1 cellular context compared by ENCODE assay signal in genomic region chr11:36509694-36510566, GRCh38.
A peak's percentile ranks its signal among the peaks of the same experiment; 100 is the strongest.
TF ChIP-seq lines count a peak whose summit lies in the region.

Gene TRAF6, minus strand, starts transcription at chr11:36510272. Its CDS starts 8,757 bp downstream, at chr11:36501515.

TF ChIP-seq in HepG2, 621 proteins besides CTCF, POLR2A, EP300 and RAD21 (continued from another document and continues in another):
- TF ChIP-seq ZNF775 (CRISPR knock-in tag; IDR thresholded peaks at IDR 0.05; ENCODE audit: borderline replicate concordance) (no peak), TRAFD1 (CRISPR knock-in tag; IDR thresholded peaks at IDR 0.05; ENCODE audit: borderline replicate concordance) (no peak), SNAPC5 (CRISPR knock-in tag; IDR thresholded peaks at IDR 0.05; ENCODE audit: borderline replicate concordance) (no peak; the same call in 1 of the 2 replicates), PRDM15 (CRISPR knock-in tag; IDR thresholded peaks at IDR 0.05) (0 out of 2 replicates have a peak, but pooled peaks have one; percentile 26), TARDBP (CRISPR knock-in tag; IDR thresholded peaks at IDR 0.05) (peak; percentile 60), HNRNPK (IDR thresholded peaks at IDR 0.05; ENCODE audit: low read depth, low read length, poor library complexity, severe bottlenecking) (no peak), ZNF280B (CRISPR knock-in tag; IDR thresholded peaks at IDR 0.05; ENCODE audit: borderline replicate concordance) (peak; percentile 57; the same call in 1 of the 2 replicates), IKZF5 (CRISPR knock-in tag; IDR thresholded peaks at IDR 0.05) (peak; percentile 78; the same call in 1 of the 2 replicates), MBNL3 (CRISPR knock-in tag; conservative IDR thresholded peaks at IDR 0.05) (no peak), ATRX (CRISPR knock-in tag; IDR thresholded peaks at IDR 0.05; ENCODE audit: borderline replicate concordance) (no peak), FOXO1 (CRISPR knock-in tag; IDR thresholded peaks at IDR 0.05) (peak; percentile 81), SNAI1 (CRISPR knock-in tag; IDR thresholded peaks at IDR 0.05; ENCODE audit: borderline replicate concordance) (peak; percentile 67; the same call in 1 of the 2 replicates), GMEB1 (CRISPR knock-in tag; IDR thresholded peaks at IDR 0.05; ENCODE audit: borderline replicate concordance) (peak; percentile 86; the same call in 1 of the 2 replicates), NR2F1 (CRISPR knock-in tag; IDR thresholded peaks at IDR 0.05) (peak; percentile 8 to 17; a peak in 1 of 4 replicates), RXRB (CRISPR knock-in tag; IDR thresholded peaks at IDR 0.05; ENCODE audit: borderline replicate concordance) (peak; percentile 37; the same call in 1 of the 2 replicates), MED13 (CRISPR knock-in tag; IDR thresholded peaks at IDR 0.05) (peak; percentile 70), RBFOX2 (IDR thresholded peaks at IDR 0.05; ENCODE audit: low read depth, low read length) (peak; percentile 99), TRIM24 (CRISPR knock-in tag; IDR thresholded peaks at IDR 0.05) (no peak), ZFP36L2 (CRISPR knock-in tag; IDR thresholded peaks at IDR 0.05) (no peak; the same call in 1 of the 2 replicates), ZSCAN5A (CRISPR knock-in tag; IDR thresholded peaks at IDR 0.05; ENCODE audit: borderline replicate concordance) (peak; percentile 81), ZBTB34 (CRISPR knock-in tag; IDR thresholded peaks at IDR 0.05) (no peak), ARNT2 (CRISPR knock-in tag; IDR thresholded peaks at IDR 0.05; ENCODE audit: low read depth) (peak; percentile 67), PAWR (CRISPR knock-in tag; IDR thresholded peaks at IDR 0.05; ENCODE audit: borderline replicate concordance) (no peak), NR0B2 (CRISPR knock-in tag; IDR thresholded peaks at IDR 0.05) (peak; percentile 80; the same call in 1 of the 2 replicates), ZNF703 (CRISPR knock-in tag; IDR thresholded peaks at IDR 0.05; ENCODE audit: borderline replicate concordance) (no peak), ISX (CRISPR knock-in tag; conservative IDR thresholded peaks at IDR 0.05) (no peak), ZNF460 (CRISPR knock-in tag; IDR thresholded peaks at IDR 0.05; ENCODE audit: borderline replicate concordance) (no peak; the same call in 1 of the 2 replicates), ZMYM2 (CRISPR knock-in tag; IDR thresholded peaks at IDR 0.05) (peak; percentile 69; the same call in 1 of the 2 replicates), PREB (CRISPR knock-in tag; IDR thresholded peaks at IDR 0.05) (no peak), ZNF614 (CRISPR knock-in tag; IDR thresholded peaks at IDR 0.05; ENCODE audit: borderline replicate concordance) (peak; percentile 46; the same call in 1 of the 2 replicates), BRD4 (CRISPR knock-in tag; IDR thresholded peaks at IDR 0.05) (peak; percentile 76; the same call in 1 of the 2 replicates), NR3C1 (CRISPR knock-in tag; IDR thresholded peaks at IDR 0.05) (0 out of 2 replicates have a peak, but pooled peaks have one; percentile 66), EZH2 (conservative IDR thresholded peaks at IDR 0.05; ENCODE audit: low read depth, low read length) (no peak), THYN1 (CRISPR knock-in tag; IDR thresholded peaks at IDR 0.05; ENCODE audit: borderline replicate concordance, low read depth) (no peak), FOXP4 (CRISPR knock-in tag; IDR thresholded peaks at IDR 0.05) (peak; percentile 60), ZNF317 (CRISPR knock-in tag; IDR thresholded peaks at IDR 0.05) (peak; percentile 90), MIXL1 (CRISPR knock-in tag; IDR thresholded peaks at IDR 0.05) (peak; percentile 45; the same call in 1 of the 2 replicates), CENPT (CRISPR knock-in tag; IDR thresholded peaks at IDR 0.05; ENCODE audit: low read depth) (0 out of 2 replicates have a peak, but pooled peaks have one; percentile 24), ZBTB7A (CRISPR knock-in tag; IDR thresholded peaks at IDR 0.05) (peak; percentile 40; the same call in 1 of the 2 replicates), ZFP91 (CRISPR knock-in tag; IDR thresholded peaks at IDR 0.05; ENCODE audit: borderline replicate concordance) (peak; percentile 95)
